ENCODE assay signal across 1 cellular context in genomic region chr18:39732918-39733317, GRCh38.
TF ChIP-seq lines count a peak whose summit lies in the region.

No MANE protein-coding gene starts in this region.

TF ChIP-seq in H1, 55 proteins besides CTCF, POLR2A, EP300 and RAD21:
- TF ChIP-seq SP1 (IDR thresholded peaks at IDR 0.05; ENCODE audit: low read depth, low read length): no peak
- no peak for TF ChIP-seq TBP (IDR thresholded peaks at IDR 0.05; ENCODE audit: low read depth, low read length)
- TF ChIP-seq SP4 (IDR thresholded peaks at IDR 0.05; ENCODE audit: low read length): no peak
- no peak for TF ChIP-seq ASH2L (IDR thresholded peaks at IDR 0.05; ENCODE audit: low read length)
- no peak for TF ChIP-seq SRF (IDR thresholded peaks at IDR 0.05; ENCODE audit: low read depth, low read length)
- TF ChIP-seq CHD7 (IDR thresholded peaks at IDR 0.05; ENCODE audit: insufficient replicate concordance, low read length): no peak
- no peak for TF ChIP-seq SIX5 (IDR thresholded peaks at IDR 0.05; ENCODE audit: low read depth, low read length)
- TF ChIP-seq RFX5 (IDR thresholded peaks at IDR 0.05; ENCODE audit: borderline replicate concordance, low read depth, low read length): no peak
- no peak for TF ChIP-seq SP2 (IDR thresholded peaks at IDR 0.05; ENCODE audit: low read length)
